In genomic region chrX:117752745-117753144, GRCh38 we compare ENCODE assay signal across 16 cellular contexts.
DNase-seq lines count a peak whose midpoint lies in the region; ATAC-seq and TF ChIP-seq lines count a peak whose summit lies in the region.
"Had no signal": no experiment of that assay in that cellular context is flagged by ENCODE, and none has a peak within 500 bp of the region (broad histone marks: within the 10 kb centered on the region; RNA-seq: fewer than 3 reads in every experiment).

No MANE protein-coding gene starts in this region.

- H3K4me3 ChIP-seq in sigmoid colon = no peak overlapping the region
- H3K4me3 ChIP-seq: SK-N-MC had no signal

- TF ChIP-seq EP300 in sigmoid colon (IDR thresholded peaks at IDR 0.05) = no peak

- H3K4me3 Mint-ChIP-seq in activated T-helper 1 cell treated with anti-CD3 and anti-CD28 coated beads, Interleukin-12 subunit alpha, Interleukin-12 subunit beta, Interleukin-2, Interleukin-4 antibody, amounts not matched to agents 30 ng/mL and 10 ng/mL and 1 ng/mL, durations not matched to agents 14 hours and 24 hours and 36 hours = no peak overlapping the region
- H3K4me3 Mint-ChIP-seq: activated T-cell treated with anti-CD3 and anti-CD28 coated beads, Interleukin-2, amount 50 U/mL, for 72 hours; H9 had no signal

- H3K27me3 ChIP-seq in sigmoid colon = no peaks in the 10 kb centered on the region

- no peak for TF ChIP-seq CTCF in sigmoid colon (IDR thresholded peaks at IDR 0.05)

- no peaks in the 10 kb centered on the region for H3K36me3 Mint-ChIP-seq in activated T-helper 1 cell treated with anti-CD3 and anti-CD28 coated beads, Interleukin-12 subunit alpha, Interleukin-12 subunit beta, Interleukin-2, Interleukin-4 antibody, amounts not matched to agents 30 ng/mL and 10 ng/mL and 1 ng/mL, durations not matched to agents 14 hours and 24 hours and 36 hours (ENCODE audit: low read depth)

- H3K36me3 ChIP-seq in sigmoid colon = no peaks in the 10 kb centered on the region

- no peak for TF ChIP-seq POLR2A in sigmoid colon (IDR thresholded peaks at IDR 0.05)

- H3K4me1 Mint-ChIP-seq in activated T-helper 1 cell treated with anti-CD3 and anti-CD28 coated beads, Interleukin-12 subunit alpha, Interleukin-12 subunit beta, Interleukin-2, Interleukin-4 antibody, amounts not matched to agents 30 ng/mL and 10 ng/mL and 1 ng/mL, durations not matched to agents 14 hours and 24 hours and 36 hours (ENCODE audit: low read depth) = no peaks in the 10 kb centered on the region

- H3K4me1 ChIP-seq in sigmoid colon = no peaks in the 10 kb centered on the region

- H3K27ac ChIP-seq in sigmoid colon = no peak overlapping the region
- H3K27ac ChIP-seq: SK-N-MC had no signal

- no peak overlapping the region for H3K27ac Mint-ChIP-seq in activated T-helper 1 cell treated with anti-CD3 and anti-CD28 coated beads, Interleukin-12 subunit alpha, Interleukin-12 subunit beta, Interleukin-2, Interleukin-4 antibody, amounts not matched to agents 30 ng/mL and 10 ng/mL and 1 ng/mL, durations not matched to agents 14 hours and 24 hours and 36 hours
- H3K27ac Mint-ChIP-seq: activated T-cell treated with anti-CD3 and anti-CD28 coated beads, Interleukin-2, amount 50 U/mL, for 72 hours; H9 had no signal

- no peaks in the 10 kb centered on the region for H3K9me3 ChIP-seq in sigmoid colon

- H3K9me3 Mint-ChIP-seq in activated T-helper 1 cell treated with anti-CD3 and anti-CD28 coated beads, Interleukin-12 subunit alpha, Interleukin-12 subunit beta, Interleukin-2, Interleukin-4 antibody, amounts not matched to agents 30 ng/mL and 10 ng/mL and 1 ng/mL, durations not matched to agents 14 hours and 24 hours and 36 hours = no peaks in the 10 kb centered on the region
- H3K9me3 Mint-ChIP-seq: activated T-cell treated with anti-CD3 and anti-CD28 coated beads, Interleukin-2, amount 50 U/mL, for 72 hours had no signal

- DNase-seq in D341Med (ENCODE audit: low spot score) (no peak), COLO668 (lab: John Stamatoyannopoulos, UW; ENCODE audit: unreplicated experiment) (no peak), sigmoid colon (no peak)
- DNase-seq in activated T-helper 1 cell treated with anti-CD3 and anti-CD28 coated beads, Interleukin-12 subunit alpha, Interleukin-12 subunit beta, Interleukin-2, Interleukin-4 antibody, amounts not matched to agents 30 ng/mL and 10 ng/mL and 1 ng/mL, durations not matched to agents 14 hours and 24 hours and 36 hours (ENCODE audit: low spot score) = no peak
- DNase-seq: activated CD4-positive, alpha-beta T cell treated with anti-CD3 and anti-CD28 coated beads, Interleukin-2, amount 50 U/mL, for 48 hours; activated T-cell treated with anti-CD3 and anti-CD28 coated beads, Interleukin-2, amount 50 U/mL, for 72 hours; caudate nucleus; H9; Karpas-422; NCI-H1417 treated with DMSO at 0.1 percent for 48 hours; trophoblast cell had no signal

- intact Hi-C loops in sigmoid colon (cut with DNase I) = no loop called here
- intact Hi-C loops in activated T-helper 1 cell treated with anti-CD3 and anti-CD28 coated beads, Interleukin-12 subunit alpha, Interleukin-12 subunit beta, Interleukin-2, Interleukin-4 antibody, amounts not matched to agents 30 ng/mL and 10 ng/mL and 1 ng/mL, durations not matched to agents 14 hours and 24 hours and 36 hours (cut with micrococcal nuclease) = no loop called here

- ATAC-seq in GM18511 (IDR thresholded peaks at IDR 0.05; ENCODE audit: unreplicated experiment) (peak; percentile 86), GM21381 (IDR thresholded peaks at IDR 0.05; ENCODE audit: unreplicated experiment) (peak; percentile 73), HG02885 (IDR thresholded peaks at IDR 0.05; ENCODE audit: poor library complexity, unreplicated experiment) (peak; percentile 98), HG03460 (IDR thresholded peaks at IDR 0.05; ENCODE audit: unreplicated experiment) (peak; percentile 76)
- ATAC-seq: activated T-cell treated with anti-CD3 and anti-CD28 coated beads, Interleukin-2, amount 50 U/mL, for 72 hours had no signal

- H3K27me3 Mint-ChIP-seq in activated T-helper 1 cell treated with anti-CD3 and anti-CD28 coated beads, Interleukin-12 subunit alpha, Interleukin-12 subunit beta, Interleukin-2, Interleukin-4 antibody, amounts not matched to agents 30 ng/mL and 10 ng/mL and 1 ng/mL, durations not matched to agents 14 hours and 24 hours and 36 hours (ENCODE audit: insufficient read depth) = no peaks in the 10 kb centered on the region
